In genomic region chr1:29280780-29281131, GRCh38 we compare ENCODE assay signal across 22 cellular contexts. TPM values are rescaled to one million over a fixed set of nuclear protein-coding genes. Genes with fewer than 3 reads are reported as not detected.
DNase-seq lines count a peak whose midpoint lies in the region; ATAC-seq and TF ChIP-seq lines count a peak whose summit lies in the region.
"Had no signal": no experiment of that assay in that cellular context is flagged by ENCODE, and none has a peak within 500 bp of the region (broad histone marks: within the 10 kb centered on the region; RNA-seq: fewer than 3 reads in every experiment).

No MANE protein-coding gene starts in this region.

- no peaks in the 10 kb centered on the region for H3K9me3 Mint-ChIP-seq in natural killer cell treated with Interleukin-12 subunit alpha and Interleukin-12 subunit beta and Interleukin-15 and Interleukin-18, amount 100 ng/mL, for 72 hours

- ATAC-seq in natural killer cell treated with Interleukin-12 subunit alpha and Interleukin-12 subunit beta and Interleukin-15 and Interleukin-18, amount 100 ng/mL, for 72 hours = no peak
- no peak for ATAC-seq in GM19328 (IDR thresholded peaks at IDR 0.05; ENCODE audit: unreplicated experiment)
- ATAC-seq: activated CD4-positive, alpha-beta T cell treated with anti-CD3 and anti-CD28 coated beads for 36 hours; GM12878; upper lobe of right lung had no signal

- H3K27ac ChIP-seq in WERI-Rb-1 = peak overlapping the region; percentile 35
- H3K27ac ChIP-seq in effector memory CD4-positive, alpha-beta T cell (ENCODE audit: insufficient read depth, low read length, poor library complexity, severe bottlenecking) = no peak overlapping the region
- H3K27ac ChIP-seq: dorsolateral prefrontal cortex, esophagus muscularis mucosa, heart left ventricle, right atrium auricular region, upper lobe of right lung had no signal

- H3K4me1 Mint-ChIP-seq in natural killer cell treated with Interleukin-12 subunit alpha and Interleukin-12 subunit beta and Interleukin-15 and Interleukin-18, amount 100 ng/mL, for 72 hours (ENCODE audit: low read depth in 2 of 2) = peaks cover 6 to 7% of the 10 kb centered on the region in 2 donors

- peaks cover 24% of the 10 kb centered on the region for H3K36me3 ChIP-seq in WERI-Rb-1
- no peaks in the 10 kb centered on the region for H3K36me3 ChIP-seq in effector memory CD4-positive, alpha-beta T cell (ENCODE audit: control insufficient read depth, insufficient read depth, low read length)

- H3K27me3 Mint-ChIP-seq in natural killer cell treated with Interleukin-12 subunit alpha and Interleukin-12 subunit beta and Interleukin-15 and Interleukin-18, amount 100 ng/mL, for 72 hours = peaks cover 7 to 10% of the 10 kb centered on the region in 2 donors
- H3K27me3 Mint-ChIP-seq: activated naive CD8-positive, alpha-beta T cell had no signal

- no peaks in the 10 kb centered on the region for H3K9me3 ChIP-seq in WERI-Rb-1 (ENCODE audit: severe bottlenecking)
- no peaks in the 10 kb centered on the region for H3K9me3 ChIP-seq in effector memory CD4-positive, alpha-beta T cell (ENCODE audit: control insufficient read depth, low read length)
- H3K9me3 ChIP-seq: esophagus muscularis mucosa, right atrium auricular region, upper lobe of right lung had no signal

- no peaks in the 10 kb centered on the region for H3K4me1 ChIP-seq in effector memory CD4-positive, alpha-beta T cell (ENCODE audit: control insufficient read depth, insufficient read depth, low read length, poor library complexity, severe bottlenecking)
- H3K4me1 ChIP-seq: heart left ventricle, upper lobe of right lung had no signal

- H3K27ac Mint-ChIP-seq in natural killer cell treated with Interleukin-12 subunit alpha and Interleukin-12 subunit beta and Interleukin-15 and Interleukin-18, amount 100 ng/mL, for 72 hours = no peak overlapping the region
- H3K27ac Mint-ChIP-seq: activated CD4-positive, alpha-beta T cell treated with anti-CD3 and anti-CD28 coated beads for 36 hours; activated naive CD8-positive, alpha-beta T cell had no signal

- no peak overlapping the region for H3K4me3 ChIP-seq in WERI-Rb-1 (ENCODE audit: low read depth, low read length)
- no peak overlapping the region for H3K4me3 ChIP-seq in epithelial cell of esophagus (ENCODE audit: low read length)
- H3K4me3 ChIP-seq in effector memory CD4-positive, alpha-beta T cell (ENCODE audit: insufficient read depth, low read depth, low read length, poor library complexity, severe bottlenecking) = no peak overlapping the region
- H3K4me3 ChIP-seq: dorsolateral prefrontal cortex, esophagus muscularis mucosa, GM12878, heart left ventricle, right atrium auricular region, upper lobe of right lung had no signal

- peak; percentile 71 for DNase-seq in HPDE6-E6E7 (ENCODE audit: extremely low spot score)
- no peak for DNase-seq in WERI-Rb-1
- DNase-seq in epithelial cell of esophagus (ENCODE audit: low read depth) = peak; percentile 88
- peak; percentile 30 for DNase-seq in myocyte (ENCODE audit: low read depth)
- no peak for DNase-seq in GF-D8 (lab: John Stamatoyannopoulos, UW)
- no peak for DNase-seq in natural killer cell treated with Interleukin-12 subunit alpha and Interleukin-12 subunit beta and Interleukin-15 and Interleukin-18, amount 100 ng/mL, for 72 hours (ENCODE audit: low spot score)
- no peak for DNase-seq in effector memory CD4-positive, alpha-beta T cell
- DNase-seq: activated CD4-positive, alpha-beta T cell treated with anti-CD3 and anti-CD28 coated beads for 36 hours; H7; heart left ventricle; NCI-H1105 treated with DMSO at 0.1 percent for 48 hours; NCI-H2081; NCI-H510A; NK-92 treated with Interleukin-12 subunit alpha and Interleukin-12 subunit beta, amount 100 ng/mL, for 24 hours; stimulated activated CD4-positive, alpha-beta T cell treated with anti-CD3 and anti-CD28 coated beads, Interleukin-12 subunit alpha, Interleukin-12 subunit beta, amount 100 ng/mL, for 4 hours; upper lobe of right lung had no signal

- no peak overlapping the region for H3K4me3 Mint-ChIP-seq in natural killer cell treated with Interleukin-12 subunit alpha and Interleukin-12 subunit beta and Interleukin-15 and Interleukin-18, amount 100 ng/mL, for 72 hours
- H3K4me3 Mint-ChIP-seq: activated CD4-positive, alpha-beta T cell treated with anti-CD3 and anti-CD28 coated beads for 36 hours; activated naive CD8-positive, alpha-beta T cell had no signal

- TF ChIP-seq CTCF in WERI-Rb-1 (IDR thresholded peaks at IDR 0.05; ENCODE audit: low read depth, low read length) (no peak), epithelial cell of esophagus (IDR thresholded peaks at IDR 0.05; ENCODE audit: insufficient read depth, low read depth, low read length, missing control alignments) (no peak)

- no peaks in the 10 kb centered on the region for H3K27me3 ChIP-seq in WERI-Rb-1 (ENCODE audit: insufficient read depth, low read depth, severe bottlenecking)
- peaks cover 3% of the 10 kb centered on the region for H3K27me3 ChIP-seq in effector memory CD4-positive, alpha-beta T cell (replicated peaks; ENCODE audit: control insufficient read depth, insufficient read depth, low read length, poor library complexity, severe bottlenecking)
- H3K27me3 ChIP-seq: dorsolateral prefrontal cortex, esophagus muscularis mucosa, heart left ventricle, right atrium auricular region, upper lobe of right lung had no signal

- no peaks in the 10 kb centered on the region for H3K36me3 Mint-ChIP-seq in natural killer cell treated with Interleukin-12 subunit alpha and Interleukin-12 subunit beta and Interleukin-15 and Interleukin-18, amount 100 ng/mL, for 72 hours
- H3K36me3 Mint-ChIP-seq: activated naive CD8-positive, alpha-beta T cell had no signal

RNA-seq across cellular contexts. Expression of gene PTPRU, which starts 44.4 kb away (rescaled TPM):
- 21.5 and 25.8 TPM in 2 replicates for total RNA-seq in myocyte
- polyA plus RNA-seq in myocyte (2012) = 21.4 TPM
- 1 to 10 TPM; 1.3 to 1.4 TPM for total RNA-seq in natural killer cell treated with Interleukin-12 subunit alpha and Interleukin-12 subunit beta and Interleukin-15 and Interleukin-18, amount 100 ng/mL, for 72 hours

RNA-seq across cellular contexts. Expression of gene MECR, which starts 50.0 kb away (rescaled TPM):
- total RNA-seq in myocyte = 26.8 and 29.7 TPM in 2 replicates
- 43.0 TPM for polyA plus RNA-seq in myocyte (2012)
- total RNA-seq in natural killer cell treated with Interleukin-12 subunit alpha and Interleukin-12 subunit beta and Interleukin-15 and Interleukin-18, amount 100 ng/mL, for 72 hours = 10 to 100 TPM; 21.2 to 36.2 TPM

Comparison
In these comparisons a context has a peak if more than half of its experiments do, and no peak if none do; other contexts are left out.
1. DNase-seq: peak in HPDE6-E6E7 (single experiment), epithelial cell of esophagus (single experiment) and myocyte (single experiment); none in WERI-Rb-1 (single experiment), GF-D8 (single experiment), natural killer cell treated with Interleukin-12 subunit alpha and Interleukin-12 subunit beta and Interleukin-15 and Interleukin-18, amount 100 ng/mL, for 72 hours (single experiment) and effector memory CD4-positive, alpha-beta T cell (0 of 3).